In the genomic region with DNA sequence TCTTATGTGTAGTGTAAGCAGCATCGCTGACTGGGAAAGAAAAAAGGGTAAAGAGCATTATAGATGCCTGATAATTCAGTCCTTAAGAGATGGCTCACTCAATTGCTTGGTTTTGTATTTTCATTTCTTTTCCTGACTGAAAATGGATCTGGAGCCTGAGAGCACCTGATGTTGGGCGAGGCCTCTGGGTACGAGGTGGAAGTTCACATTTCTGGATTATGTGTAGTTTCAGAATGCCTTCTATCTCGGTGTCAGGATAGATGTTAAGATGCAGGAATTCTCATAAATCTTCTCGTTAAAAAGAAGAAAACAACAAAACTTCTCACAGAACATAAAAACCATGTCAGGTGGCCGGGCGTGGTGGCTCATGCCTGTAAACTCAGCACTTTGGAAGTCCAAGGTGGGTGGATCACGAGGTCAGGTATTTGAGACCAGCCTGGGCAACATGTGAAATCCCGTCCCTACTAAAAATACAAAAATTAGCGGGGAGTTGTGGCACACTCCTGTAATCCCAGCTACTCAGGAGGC, we compare ENCODE assay signal across 1 cellular context.
A peak's percentile ranks its signal among the peaks of the same experiment; 100 is the strongest.
TF ChIP-seq lines count a peak whose summit lies in the region.

No MANE protein-coding gene starts in this region.

TF ChIP-seq in HepG2, 621 proteins besides CTCF, POLR2A, EP300 and RAD21 (continued from another document):
- TF ChIP-seq, protein P1, sequence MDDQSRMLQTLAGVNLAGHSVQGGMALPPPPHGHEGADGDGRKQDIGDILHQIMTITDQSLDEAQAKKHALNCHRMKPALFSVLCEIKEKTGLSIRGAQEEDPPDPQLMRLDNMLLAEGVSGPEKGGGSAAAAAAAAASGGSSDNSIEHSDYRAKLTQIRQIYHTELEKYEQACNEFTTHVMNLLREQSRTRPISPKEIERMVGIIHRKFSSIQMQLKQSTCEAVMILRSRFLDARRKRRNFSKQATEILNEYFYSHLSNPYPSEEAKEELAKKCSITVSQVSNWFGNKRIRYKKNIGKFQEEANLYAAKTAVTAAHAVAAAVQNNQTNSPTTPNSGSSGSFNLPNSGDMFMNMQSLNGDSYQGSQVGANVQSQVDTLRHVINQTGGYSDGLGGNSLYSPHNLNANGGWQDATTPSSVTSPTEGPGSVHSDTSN (CRISPR knock-in tag; IDR thresholded peaks at IDR 0.05; ENCODE audit: borderline replicate concordance): 0 out of 2 replicates have a peak, but pooled peaks have one; percentile 29
- TF ChIP-seq SP2 (CRISPR knock-in tag; IDR thresholded peaks at IDR 0.05): no peak
- 0 out of 2 replicates have a peak, but pooled peaks have one; percentile 29 for TF ChIP-seq ZNF782 (CRISPR knock-in tag; IDR thresholded peaks at IDR 0.05; ENCODE audit: borderline replicate concordance)
- TF ChIP-seq, protein P2, sequence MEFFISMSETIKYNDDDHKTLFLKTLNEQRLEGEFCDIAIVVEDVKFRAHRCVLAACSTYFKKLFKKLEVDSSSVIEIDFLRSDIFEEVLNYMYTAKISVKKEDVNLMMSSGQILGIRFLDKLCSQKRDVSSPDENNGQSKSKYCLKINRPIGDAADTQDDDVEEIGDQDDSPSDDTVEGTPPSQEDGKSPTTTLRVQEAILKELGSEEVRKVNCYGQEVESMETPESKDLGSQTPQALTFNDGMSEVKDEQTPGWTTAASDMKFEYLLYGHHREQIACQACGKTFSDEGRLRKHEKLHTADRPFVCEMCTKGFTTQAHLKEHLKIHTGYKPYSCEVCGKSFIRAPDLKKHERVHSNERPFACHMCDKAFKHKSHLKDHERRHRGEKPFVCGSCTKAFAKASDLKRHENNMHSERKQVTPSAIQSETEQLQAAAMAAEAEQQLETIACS (CRISPR knock-in tag; IDR thresholded peaks at IDR 0.05): 0 out of 2 replicates have a peak, but pooled peaks have one; percentile 19
TF ChIP-seq in HepG2: peak in this region for 5.
